In the genomic region with DNA sequence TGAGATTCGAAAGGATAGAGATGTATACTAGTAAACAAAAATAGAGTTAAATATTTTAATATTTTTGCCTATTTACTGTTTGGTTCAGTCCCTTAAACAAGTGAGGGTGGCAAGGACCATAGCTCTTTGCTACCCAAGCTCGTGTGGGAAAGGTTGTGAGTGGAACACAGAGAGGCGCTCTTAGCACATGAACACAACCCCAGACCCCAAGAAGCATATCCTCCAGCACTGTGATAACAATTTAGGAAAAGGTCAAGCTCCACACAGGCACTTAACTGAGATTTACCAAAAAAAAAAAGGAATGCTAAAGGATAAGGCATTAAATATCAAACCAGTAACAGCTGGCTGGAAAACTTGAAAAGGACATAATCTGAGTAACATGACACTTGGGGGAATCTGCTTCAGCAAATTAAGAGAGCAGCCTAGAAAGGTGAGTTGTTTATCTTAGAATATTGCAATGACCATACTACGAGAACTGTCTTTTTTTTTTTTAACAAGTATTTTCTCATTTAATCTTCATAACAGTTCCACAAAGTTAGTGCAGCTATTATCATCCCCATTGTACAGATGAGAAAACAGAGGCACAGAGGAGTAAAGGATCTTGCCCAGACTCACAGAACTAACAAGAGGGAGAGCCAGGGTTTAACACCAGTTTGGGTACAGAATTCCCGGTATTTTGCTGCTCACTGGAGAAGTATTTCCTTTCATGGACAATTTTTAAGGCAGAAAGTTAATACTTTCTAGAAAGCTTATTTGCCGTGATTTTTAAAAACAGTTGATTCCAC, we compare ENCODE assay signal across 24 cellular contexts.
DNase-seq lines count a peak whose midpoint lies in the region; ATAC-seq and TF ChIP-seq lines count a peak whose summit lies in the region.
"Had no signal": no experiment of that assay in that cellular context is flagged by ENCODE, and none has a peak within 500 bp of the region (broad histone marks: within the 10 kb centered on the region; RNA-seq: fewer than 3 reads in every experiment).

No MANE protein-coding gene starts in this region.

- H3K27me3 Mint-ChIP-seq in activated CD4-positive, alpha-beta T cell treated with anti-CD3 and anti-CD28 coated beads, Interleukin-2, amount 10 ng/mL, durations not matched to agents 24 days and 14 days: no peaks in the 10 kb centered on the region
- no peaks in the 10 kb centered on the region for H3K27me3 Mint-ChIP-seq in activated CD4-positive, alpha-beta T cell treated with anti-CD3 and anti-CD28 coated beads for 36 hours
- no peaks in the 10 kb centered on the region for H3K27me3 Mint-ChIP-seq in natural killer cell treated with Interleukin-12 subunit alpha and Interleukin-12 subunit beta and Interleukin-15 and Interleukin-18, amount 100 ng/mL, for 72 hours
- H3K27me3 Mint-ChIP-seq: activated T-helper 17 cell treated with anti-CD3 and anti-CD28 coated beads, Interleukin-2, amount 50 U/mL, for 72 hours; T-cell had no signal

- H3K9me3 Mint-ChIP-seq in activated CD4-positive, alpha-beta T cell treated with anti-CD3 and anti-CD28 coated beads, Interleukin-2, amount 10 ng/mL, durations not matched to agents 24 days and 14 days: no peaks in the 10 kb centered on the region
- no peaks in the 10 kb centered on the region for H3K9me3 Mint-ChIP-seq in activated CD4-positive, alpha-beta T cell treated with anti-CD3 and anti-CD28 coated beads for 36 hours (ENCODE audit: low read depth)
- H3K9me3 Mint-ChIP-seq in natural killer cell treated with Interleukin-12 subunit alpha and Interleukin-12 subunit beta and Interleukin-15 and Interleukin-18, amount 100 ng/mL, for 72 hours: no peaks in the 10 kb centered on the region
- H3K9me3 Mint-ChIP-seq: T-cell had no signal

- CTCF ChIA-PET in activated CD4-positive, alpha-beta T cell treated with anti-CD3 and anti-CD28 coated beads for 36 hours (lab: Charles Lee): interaction anchor here (0.6 kb wide), 3 partner anchors 171 to 617 kb away, joined by 3 read pairs; no protein-coding TSS in a partner anchor

- peaks cover 40% of the 10 kb centered on the region for H3K36me3 Mint-ChIP-seq in activated CD4-positive, alpha-beta T cell treated with anti-CD3 and anti-CD28 coated beads, Interleukin-2, amount 10 ng/mL, durations not matched to agents 24 days and 14 days (ENCODE audit: low read depth)
- H3K36me3 Mint-ChIP-seq in activated CD4-positive, alpha-beta T cell treated with anti-CD3 and anti-CD28 coated beads for 36 hours (ENCODE audit: low read depth): peaks cover 44% of the 10 kb centered on the region
- H3K36me3 Mint-ChIP-seq in natural killer cell treated with Interleukin-12 subunit alpha and Interleukin-12 subunit beta and Interleukin-15 and Interleukin-18, amount 100 ng/mL, for 72 hours: peaks cover 15% of the 10 kb centered on the region

- H3K4me3 Mint-ChIP-seq in activated CD4-positive, alpha-beta T cell treated with anti-CD3 and anti-CD28 coated beads, Interleukin-2, amount 10 ng/mL, durations not matched to agents 24 days and 14 days: no peak overlapping the region
- H3K4me3 Mint-ChIP-seq in activated CD4-positive, alpha-beta T cell treated with anti-CD3 and anti-CD28 coated beads for 36 hours: no peak overlapping the region
- no peak overlapping the region for H3K4me3 Mint-ChIP-seq in natural killer cell treated with Interleukin-12 subunit alpha and Interleukin-12 subunit beta and Interleukin-15 and Interleukin-18, amount 100 ng/mL, for 72 hours
- H3K4me3 Mint-ChIP-seq: T-cell had no signal

- peaks cover 47% of the 10 kb centered on the region for H3K4me1 Mint-ChIP-seq in activated CD4-positive, alpha-beta T cell treated with anti-CD3 and anti-CD28 coated beads, Interleukin-2, amount 10 ng/mL, durations not matched to agents 24 days and 14 days
- H3K4me1 Mint-ChIP-seq in activated CD4-positive, alpha-beta T cell treated with anti-CD3 and anti-CD28 coated beads for 36 hours: peaks cover 59% of the 10 kb centered on the region
- H3K4me1 Mint-ChIP-seq in natural killer cell treated with Interleukin-12 subunit alpha and Interleukin-12 subunit beta and Interleukin-15 and Interleukin-18, amount 100 ng/mL, for 72 hours (ENCODE audit: low read depth in 2 of 2): peaks cover 28 to 39% of the 10 kb centered on the region in 2 donors

- in situ Hi-C loops in GM13977 (cut with MboI; ENCODE audit: low pct_unique_long_range_greater_than_20kb, low sequenced_read_pairs, unreplicated experiment): no loop called here

- H3K4me3 ChIP-seq in fibroblast of villous mesenchyme (ENCODE audit: low read depth, low read length): no peak overlapping the region
- H3K4me3 ChIP-seq: body of pancreas, gastrocnemius medialis, lower lobe of right lung, prostate gland had no signal

- peak overlapping the region; percentile 31 for H3K27ac Mint-ChIP-seq in activated CD4-positive, alpha-beta T cell treated with anti-CD3 and anti-CD28 coated beads, Interleukin-2, amount 10 ng/mL, durations not matched to agents 24 days and 14 days
- no peak overlapping the region for H3K27ac Mint-ChIP-seq in activated CD4-positive, alpha-beta T cell treated with anti-CD3 and anti-CD28 coated beads for 36 hours
- no peak overlapping the region for H3K27ac Mint-ChIP-seq in natural killer cell treated with Interleukin-12 subunit alpha and Interleukin-12 subunit beta and Interleukin-15 and Interleukin-18, amount 100 ng/mL, for 72 hours
- H3K27ac Mint-ChIP-seq: T-cell had no signal

- POLR2A ChIA-PET in activated CD4-positive, alpha-beta T cell treated with anti-CD3 and anti-CD28 coated beads for 36 hours (lab: Charles Lee): no interaction called here

- TF ChIP-seq CTCF in GM13977 (IDR thresholded peaks at IDR 0.05; ENCODE audit: extremely low read depth, insufficient read depth, missing control alignments): peak; percentile 7
- TF ChIP-seq CTCF in fibroblast of villous mesenchyme (IDR thresholded peaks at IDR 0.05; ENCODE audit: insufficient read depth, low read depth, low read length): peak; percentile 38

- ATAC-seq in activated CD4-positive, alpha-beta T cell treated with anti-CD3 and anti-CD28 coated beads for 36 hours: no peak
- no peak for ATAC-seq in GM21360 (IDR thresholded peaks at IDR 0.05; ENCODE audit: unreplicated experiment)
- no peak for ATAC-seq in natural killer cell treated with Interleukin-12 subunit alpha and Interleukin-12 subunit beta and Interleukin-15 and Interleukin-18, amount 100 ng/mL, for 72 hours
- ATAC-seq: activated T-helper 17 cell treated with anti-CD3 and anti-CD28 coated beads, Interleukin-2, amount 50 U/mL, for 72 hours; body of pancreas; gastrocnemius medialis; lower lobe of right lung; T-cell had no signal

- intact Hi-C loops in activated CD4-positive, alpha-beta T cell treated with anti-CD3 and anti-CD28 coated beads, Interleukin-2, amount 10 ng/mL, durations not matched to agents 24 days and 14 days (cut with micrococcal nuclease): loop anchor here (2.0 to 5.0 kb wide), 3 partner anchors 67 to 175 kb away; no protein-coding TSS in a partner anchor
- intact Hi-C loops in activated CD4-positive, alpha-beta T cell treated with anti-CD3 and anti-CD28 coated beads for 36 hours (cut with DNase I, micrococcal nuclease): loop anchor here in 1 of 2 experiments (5.0 kb wide), 1 partner anchor 325 kb away; no protein-coding TSS in a partner anchor

- no peak overlapping the region for H3K27ac ChIP-seq in substantia nigra (ENCODE audit: low read depth, low read length, poor library complexity, severe bottlenecking)
- H3K27ac ChIP-seq: body of pancreas, gastrocnemius medialis, lower lobe of right lung, prostate gland had no signal

- DNase-seq in activated CD4-positive, alpha-beta T cell treated with anti-CD3 and anti-CD28 coated beads, Interleukin-2, amount 10 ng/mL, durations not matched to agents 24 days and 14 days: no peak
- DNase-seq in activated CD4-positive, alpha-beta T cell treated with anti-CD3 and anti-CD28 coated beads for 36 hours: no peak
- no peak for DNase-seq in GM13977 (ENCODE audit: low spot score)
- DNase-seq in NCI-H524 treated with DMSO at 0.1 percent for 48 hours (lab: John Stamatoyannopoulos, UW): peak; percentile 98
- DNase-seq in fibroblast of villous mesenchyme (ENCODE audit: low read depth): peak; percentile 13
- no peak for DNase-seq in natural killer cell treated with Interleukin-12 subunit alpha and Interleukin-12 subunit beta and Interleukin-15 and Interleukin-18, amount 100 ng/mL, for 72 hours (ENCODE audit: low spot score)
- DNase-seq in substantia nigra (lab: John Stamatoyannopoulos, UW): no peak
- DNase-seq: activated CD4-positive, alpha-beta T cell treated with anti-CD3 and anti-CD28 coated beads for 1 hour; body of pancreas; C1 segment of cervical spinal cord; effector CD4-positive, alpha-beta T cell; erythroblast; gastrocnemius medialis; GDM1; lower lobe of right lung; NCI-H1105 treated with DMSO at 0.1 percent for 48 hours; NCI-H2081 treated with DMSO at 0.1 percent for 48 hours; NCI-H526 treated with DMSO at 0.1 percent for 48 hours; OCI-M1; Right ventricle myocardium superior; T-cell had no signal

Comparison
In these comparisons a context has a peak if more than half of its experiments do, and no peak if none do; other contexts are left out.
1. DNase-seq: peak in NCI-H524 treated with DMSO at 0.1 percent for 48 hours (single experiment) and fibroblast of villous mesenchyme (single experiment); none in activated CD4-positive, alpha-beta T cell treated with anti-CD3 and anti-CD28 coated beads, Interleukin-2, amount 10 ng/mL, durations not matched to agents 24 days and 14 days (single experiment), activated CD4-positive, alpha-beta T cell treated with anti-CD3 and anti-CD28 coated beads for 36 hours (single experiment), GM13977 (single experiment), natural killer cell treated with Interleukin-12 subunit alpha and Interleukin-12 subunit beta and Interleukin-15 and Interleukin-18, amount 100 ng/mL, for 72 hours (single experiment) and substantia nigra (0 of 49).